14 cellular contexts compared by ENCODE assay signal in the genomic region with DNA sequence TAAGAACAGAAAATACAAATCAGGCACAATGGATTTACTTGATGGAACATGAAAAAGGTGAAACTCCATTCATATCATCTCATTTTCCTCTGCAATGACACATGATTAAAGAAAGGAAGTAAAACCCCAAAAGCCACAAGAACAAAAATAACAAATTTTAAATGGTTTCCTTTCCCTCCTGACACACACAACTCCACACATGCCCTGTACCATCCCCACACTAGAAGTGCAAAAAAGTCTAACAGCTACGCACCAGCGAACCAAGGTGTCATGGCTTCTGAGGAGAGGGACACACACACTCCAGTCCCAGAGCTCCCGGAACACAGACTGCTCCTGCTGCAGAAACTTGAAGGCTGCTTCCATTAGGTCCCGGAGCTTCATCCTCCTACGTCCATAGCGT. TPM values are rescaled to one million over a fixed set of nuclear protein-coding genes. Genes with fewer than 3 reads are reported as not detected.
DNase-seq lines count a peak whose midpoint lies in the region; ATAC-seq and TF ChIP-seq lines count a peak whose summit lies in the region.
"Had no signal": no experiment of that assay in that cellular context is flagged by ENCODE, and none has a peak within 500 bp of the region (broad histone marks: within the 10 kb centered on the region; RNA-seq: fewer than 3 reads in every experiment).

No MANE protein-coding gene starts in this region.

- no peaks in the 10 kb centered on the region for H3K9me2 ChIP-seq in OCI-LY7 (ENCODE audit: insufficient read depth, low read length)

- H3K4me3 Mint-ChIP-seq in activated naive CD8-positive, alpha-beta T cell, result peak overlapping the region; percentile 53
- H3K4me3 Mint-ChIP-seq in stimulated activated naive CD8-positive, alpha-beta T cell treated with anti-CD3 and anti-CD28 coated beads, Interleukin-15, Interleukin-2, amounts not matched to agents 100 ng/mL and 50 ng/mL, for 24 hours, result peak overlapping the region; percentile 23
- no peak overlapping the region for H3K4me3 Mint-ChIP-seq in Calu3 (ENCODE audit: low read depth, unreplicated experiment)
- H3K4me3 Mint-ChIP-seq: stimulated activated memory B cell treated with anti-CD40 and anti-IgM and Interleukin-4, amounts not matched to agents 10 μg/mL and 1 μg/mL and 100 μg/mL, for 72 hours had no signal

- H3K27ac ChIP-seq in left ventricle myocardium inferior (replicated peaks) (peak overlapping the region; percentile 84), OCI-LY7 (ENCODE audit: low read depth, low read length, poor library complexity, severe bottlenecking) (no peak overlapping the region)
- H3K27ac ChIP-seq: esophagus muscularis mucosa had no signal

- no peak for TF ChIP-seq CTCF in left ventricle myocardium inferior (IDR thresholded peaks at IDR 0.05; ENCODE audit: borderline replicate concordance)
- TF ChIP-seq CTCF in OCI-LY7 (conservative IDR thresholded peaks at IDR 0.05; ENCODE audit: low read length), result no peak
- TF ChIP-seq CTCF in Calu3 (IDR thresholded peaks at IDR 0.05; ENCODE audit: unreplicated experiment), result no peak

- H3K27ac Mint-ChIP-seq in activated naive CD8-positive, alpha-beta T cell, result peak overlapping the region; percentile 68
- H3K27ac Mint-ChIP-seq in stimulated activated naive CD8-positive, alpha-beta T cell treated with anti-CD3 and anti-CD28 coated beads, Interleukin-15, Interleukin-2, amounts not matched to agents 100 ng/mL and 50 ng/mL, for 24 hours, result peak overlapping the region; percentile 86
- no peak overlapping the region for H3K27ac Mint-ChIP-seq in Calu3 (ENCODE audit: unreplicated experiment)
- H3K27ac Mint-ChIP-seq: stimulated activated memory B cell treated with anti-CD40 and anti-IgM and Interleukin-4, amounts not matched to agents 10 μg/mL and 1 μg/mL and 100 μg/mL, for 72 hours had no signal

- POLR2A ChIA-PET in OCI-LY7 (lab: Charles Lee), result no interaction called here

- H3K4me2 ChIP-seq in OCI-LY7 (ENCODE audit: low read length), result no peak overlapping the region

- no peaks in the 10 kb centered on the region for H3K27me3 Mint-ChIP-seq in activated naive CD8-positive, alpha-beta T cell
- H3K27me3 Mint-ChIP-seq in stimulated activated naive CD8-positive, alpha-beta T cell treated with anti-CD3 and anti-CD28 coated beads, Interleukin-15, Interleukin-2, amounts not matched to agents 100 ng/mL and 50 ng/mL, for 24 hours, result no peaks in the 10 kb centered on the region
- H3K27me3 Mint-ChIP-seq in Calu3 (ENCODE audit: unreplicated experiment), result no peaks in the 10 kb centered on the region
- H3K27me3 Mint-ChIP-seq: stimulated activated memory B cell treated with anti-CD40 and anti-IgM and Interleukin-4, amounts not matched to agents 10 μg/mL and 1 μg/mL and 100 μg/mL, for 72 hours had no signal

- no peak overlapping the region for H2AFZ ChIP-seq in OCI-LY7 (ENCODE audit: low read length)

- H3K4me3 ChIP-seq in left ventricle myocardium inferior, result no peak overlapping the region
- no peak overlapping the region for H3K4me3 ChIP-seq in OCI-LY7 (ENCODE audit: low read depth, low read length, poor library complexity, severe bottlenecking)
- H3K4me3 ChIP-seq: esophagus muscularis mucosa had no signal

- H3K9me3 Mint-ChIP-seq in activated naive CD8-positive, alpha-beta T cell (ENCODE audit: low read depth), result no peaks in the 10 kb centered on the region
- H3K9me3 Mint-ChIP-seq in stimulated activated naive CD8-positive, alpha-beta T cell treated with anti-CD3 and anti-CD28 coated beads, Interleukin-15, Interleukin-2, amounts not matched to agents 100 ng/mL and 50 ng/mL, for 24 hours, result no peaks in the 10 kb centered on the region
- no peaks in the 10 kb centered on the region for H3K9me3 Mint-ChIP-seq in Calu3 (ENCODE audit: low read depth, unreplicated experiment)
- H3K9me3 Mint-ChIP-seq: stimulated activated memory B cell treated with anti-CD40 and anti-IgM and Interleukin-4, amounts not matched to agents 10 μg/mL and 1 μg/mL and 100 μg/mL, for 72 hours had no signal

- H3K36me3 Mint-ChIP-seq in activated naive CD8-positive, alpha-beta T cell, result peaks cover 23% of the 10 kb centered on the region
- H3K36me3 Mint-ChIP-seq in stimulated activated naive CD8-positive, alpha-beta T cell treated with anti-CD3 and anti-CD28 coated beads, Interleukin-15, Interleukin-2, amounts not matched to agents 100 ng/mL and 50 ng/mL, for 24 hours (ENCODE audit: low read depth), result peaks cover 62% of the 10 kb centered on the region
- H3K36me3 Mint-ChIP-seq in Calu3 (ENCODE audit: insufficient read depth, unreplicated experiment), result peaks cover 12% of the 10 kb centered on the region

- H3K79me2 ChIP-seq in OCI-LY7 (ENCODE audit: insufficient read depth, low read depth, low read length), result peaks cover 13% of the 10 kb centered on the region; the same call in 1 of the 2 replicates

- H3K27me3 ChIP-seq in left ventricle myocardium inferior (ENCODE audit: low read depth), result no peaks in the 10 kb centered on the region
- H3K27me3 ChIP-seq: BE2C, esophagus muscularis mucosa had no signal

- H3K36me3 ChIP-seq in left ventricle myocardium inferior (peaks cover 51% of the 10 kb centered on the region), OCI-LY7 (ENCODE audit: insufficient read depth, low read length) (peaks cover 84% of the 10 kb centered on the region)

- ATAC-seq in Right ventricle myocardium inferior (no peak), HG03571 (IDR thresholded peaks at IDR 0.05; ENCODE audit: unreplicated experiment) (no peak)
- ATAC-seq: stimulated activated memory B cell treated with anti-CD40 and anti-IgM and Interleukin-4, amounts not matched to agents 10 μg/mL and 1 μg/mL and 100 μg/mL, for 72 hours had no signal

- intact Hi-C loops in left ventricle myocardium inferior (cut with micrococcal nuclease), result no loop called here
- intact Hi-C loops in Right ventricle myocardium inferior (cut with DNase I), result no loop called here
- intact Hi-C loops in OCI-LY7 (cut with micrococcal nuclease; ENCODE audit: unreplicated experiment), result no loop called here
- intact Hi-C loops in Calu3 (cut with micrococcal nuclease; ENCODE audit: unreplicated experiment), result no loop called here

- CTCF ChIA-PET in OCI-LY7 (lab: Charles Lee; ENCODE audit: unreplicated experiment), result no interaction called here
- CTCF ChIA-PET in Calu3 (lab: Charles Lee), result no interaction called here

- H3K4me1 ChIP-seq in left ventricle myocardium inferior (peaks cover 20% of the 10 kb centered on the region), OCI-LY7 (ENCODE audit: insufficient read depth, low read length, poor library complexity, severe bottlenecking) (peaks cover 17% of the 10 kb centered on the region)
- H3K4me1 ChIP-seq: BE2C had no signal

- no peak for DNase-seq in left ventricle myocardium inferior
- DNase-seq in Right ventricle myocardium inferior (ENCODE audit: missing footprints), result no peak
- DNase-seq in LHCN-M2 (ENCODE audit: low read depth), result peak; percentile 38
- no peak for DNase-seq in OCI-LY7 (ENCODE audit: low spot score)
- no peak for DNase-seq in Calu3
- DNase-seq: activated gamma-delta T cell, BE2C, cerebellar nuclear complex, GDM1 had no signal

- BruUV-seq in OCI-LY7 (replicated peaks; lab: Mats Ljungman, UMichigan) (no TSS peak), Calu3 (replicated peaks; lab: Mats Ljungman, UMichigan) (no TSS peak)

- H3K9me3 ChIP-seq in left ventricle myocardium inferior (replicated peaks), result no peaks in the 10 kb centered on the region
- H3K9me3 ChIP-seq in OCI-LY7 (ENCODE audit: low read length), result no peaks in the 10 kb centered on the region
- H3K9me3 ChIP-seq: BE2C, esophagus muscularis mucosa had no signal

- peaks cover 28% of the 10 kb centered on the region for H3K4me1 Mint-ChIP-seq in activated naive CD8-positive, alpha-beta T cell (ENCODE audit: low read depth)
- peaks cover 31% of the 10 kb centered on the region for H3K4me1 Mint-ChIP-seq in stimulated activated naive CD8-positive, alpha-beta T cell treated with anti-CD3 and anti-CD28 coated beads, Interleukin-15, Interleukin-2, amounts not matched to agents 100 ng/mL and 50 ng/mL, for 24 hours (ENCODE audit: low read depth)
- H3K4me1 Mint-ChIP-seq in Calu3 (ENCODE audit: low read depth, unreplicated experiment), result peaks cover 7% of the 10 kb centered on the region

- no peaks in the 10 kb centered on the region for H4K20me1 ChIP-seq in OCI-LY7 (ENCODE audit: insufficient read depth, low read length)

RNA-seq across cellular contexts. Expression of gene MDN1, which starts 25.3 kb away (rescaled TPM):
- total RNA-seq in left ventricle myocardium inferior, result 22.9 TPM
- 23.4 TPM for total RNA-seq in Right ventricle myocardium inferior
- 13.5 and 22.0 TPM in 2 replicates for total RNA-seq in LHCN-M2 (2014; rRNA removed)
- 5.4 TPM for polyA plus RNA-seq in LHCN-M2 (2012)
- 42.9 and 48.6 TPM in 2 replicates for total RNA-seq in OCI-LY7 (2014; rRNA removed; shearing (Covaris generic))
- total RNA-seq in OCI-LY7 (2022), result 55.3 and 62.3 TPM in 2 replicates
- 50.0 and 54.0 TPM in 2 replicates for total RNA-seq in Calu3 (2022)

RNA-seq across cellular contexts. Expression of gene CASP8AP2, which starts 35.4 kb away (rescaled TPM):
- total RNA-seq in left ventricle myocardium inferior, result 13.2 TPM
- 13.4 TPM for total RNA-seq in Right ventricle myocardium inferior
- 16.6 and 17.6 TPM in 2 replicates for total RNA-seq in LHCN-M2 (2014; rRNA removed)
- 2.9 TPM for polyA plus RNA-seq in LHCN-M2 (2012)
- 22.6 and 23.7 TPM in 2 replicates for total RNA-seq in OCI-LY7 (2014; rRNA removed; shearing (Covaris generic))
- 39.5 and 40.0 TPM in 2 replicates for total RNA-seq in OCI-LY7 (2022)
- 21.2 and 24.3 TPM in 2 replicates for total RNA-seq in Calu3 (2022)
